Comparison of ENCODE assay signal across 14 cellular contexts in the genomic region with DNA sequence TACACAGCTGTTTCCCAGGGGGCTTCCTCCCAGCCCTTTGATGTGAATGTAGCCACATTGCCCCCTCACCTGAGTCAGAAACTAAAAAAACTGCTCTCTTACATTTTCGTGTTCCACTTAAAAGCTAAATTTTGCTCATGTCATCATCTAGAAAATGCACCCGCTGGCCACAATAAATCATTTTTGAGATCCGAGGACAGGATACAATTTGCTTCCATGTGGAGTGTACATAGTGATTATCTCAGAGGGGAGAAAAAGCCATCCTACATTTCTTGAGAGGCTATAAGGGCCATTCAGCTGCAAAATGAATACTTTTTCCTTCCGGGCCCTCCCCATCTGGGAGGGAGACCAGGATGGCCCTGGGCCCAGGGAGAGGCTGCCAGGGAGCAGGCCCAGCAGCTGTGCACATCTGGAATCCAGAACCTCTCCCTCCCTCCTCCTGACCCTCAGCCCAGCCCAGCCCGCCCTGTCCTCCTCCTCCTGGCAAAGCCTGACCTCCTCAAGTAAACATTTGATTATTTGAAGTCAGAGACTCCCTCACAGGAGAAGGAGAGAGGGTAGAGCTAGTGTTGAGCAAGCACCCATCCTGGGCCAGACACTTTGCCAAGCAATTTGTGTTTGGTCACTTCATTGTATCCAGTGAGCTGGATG. TPM values are rescaled to one million over a fixed set of nuclear protein-coding genes. Genes with fewer than 3 reads are reported as not detected.
DNase-seq lines count a peak whose midpoint lies in the region; ATAC-seq and TF ChIP-seq lines count a peak whose summit lies in the region.
"Had no signal": no experiment of that assay in that cellular context is flagged by ENCODE, and none has a peak within 500 bp of the region (broad histone marks: within the 10 kb centered on the region; RNA-seq: fewer than 3 reads in every experiment).

No MANE protein-coding gene starts in this region.

- no peak overlapping the region for H4K5ac ChIP-seq in mesendoderm (ENCODE audit: low read length)

- DNase-seq in AG10803 (ENCODE audit: low read depth) (peak; percentile 84), NCI-H187 treated with DMSO at 0.1 percent for 48 hours (lab: John Stamatoyannopoulos, UW) (peak; percentile 47), fibroblast of mammary gland (ENCODE audit: low read depth) (peak; percentile 81), ovary (peak; percentile 85 to 90 (median 88)), natural killer cell (no peak), mesendoderm (no peak)
- DNase-seq: activated CD4-positive, CD25-positive, alpha-beta regulatory T cell treated with anti-CD3 and anti-CD28 coated beads, Interleukin-2, amount 50 U/mL, for 72 hours; CD4-positive, alpha-beta T cell; NCI-H446 treated with DMSO at 0.1 percent for 48 hours; SJCRH30 had no signal

- no peaks in the 10 kb centered on the region for H3K9me3 Mint-ChIP-seq in natural killer cell
- H3K9me3 Mint-ChIP-seq: activated T-helper 2 cell treated with anti-CD3 and anti-CD28 coated beads, Interferon-gamma antibody, Interleukin-2, Interleukin-4, amounts not matched to agents 10 μg/mL and 5 μg/mL and 100 μg/mL, durations not matched to agents 14 hours and 24 hours and 36 hours; CD4-positive, alpha-beta T cell; dendritic cell treated with granulocyte-macrophage colony-stimulating factor and Interleukin-4, amounts not matched to agents 40 ng/mL and 50 ng/mL, for 4 days had no signal

- H3K27me3 Mint-ChIP-seq in natural killer cell (ENCODE audit: low read depth in 2 of 2) = no peaks in the 10 kb centered on the region
- H3K27me3 Mint-ChIP-seq: CD4-positive, alpha-beta T cell; dendritic cell treated with granulocyte-macrophage colony-stimulating factor and Interleukin-4, amounts not matched to agents 40 ng/mL and 50 ng/mL, for 4 days had no signal

- H4K8ac ChIP-seq in mesendoderm (ENCODE audit: low read depth, low read length) = no peak overlapping the region

- H3K4me1 ChIP-seq in ovary (ENCODE audit: insufficient read depth) (peaks cover 61% of the 10 kb centered on the region), mesendoderm (ENCODE audit: control insufficient read depth, low read depth, low read length) (peaks cover 2% of the 10 kb centered on the region)
- H3K4me1 ChIP-seq: SJCRH30 had no signal

- ATAC-seq in natural killer cell (no peak), HG03521 (IDR thresholded peaks at IDR 0.05; ENCODE audit: unreplicated experiment) (no peak), HG03342 (IDR thresholded peaks at IDR 0.05; ENCODE audit: unreplicated experiment) (no peak)

- WGBS in ovary, 3 donors = 10 to 18% (median 10%) methylated on average over 4 to 5 of the region's 5 CpGs
- WGBS in mesendoderm (ENCODE audit: extremely low coverage, insufficient coverage, low lambda C conversion rate) = no CpG with 5 or more reads among the region's 5 CpGs

- H3K4me1 Mint-ChIP-seq in natural killer cell = no peaks in the 10 kb centered on the region

- no peak overlapping the region for H2AK5ac ChIP-seq in mesendoderm (ENCODE audit: low read length)

- no peaks in the 10 kb centered on the region for H3K36me3 ChIP-seq in ovary
- no peaks in the 10 kb centered on the region for H3K36me3 ChIP-seq in mesendoderm (ENCODE audit: control insufficient read depth, insufficient read depth, low read length)
- H3K36me3 ChIP-seq: SJCRH30 had no signal

- H3K9ac ChIP-seq in mesendoderm (ENCODE audit: low read length) = no peak overlapping the region

- H3K56ac ChIP-seq in mesendoderm (ENCODE audit: low read length) = no peak overlapping the region

- TF ChIP-seq POLR2A in ovary (IDR thresholded peaks at IDR 0.05) = no peak

- H3K4ac ChIP-seq in mesendoderm (ENCODE audit: low read depth, low read length) = no peak overlapping the region

- H3K9me3 ChIP-seq in ovary = no peaks in the 10 kb centered on the region
- H3K9me3 ChIP-seq: SJCRH30 had no signal

- intact Hi-C loops in ovary (cut with DNase I) (loop anchor here in 1 of 4 donors (10.0 kb wide), 1 partner anchor 53 kb away; no protein-coding TSS in a partner anchor), natural killer cell (cut with micrococcal nuclease) (no loop called here)

- H3K18ac ChIP-seq in mesendoderm (ENCODE audit: low read length) = no peak overlapping the region

- H3K36me3 Mint-ChIP-seq in natural killer cell = no peaks in the 10 kb centered on the region

- no peak overlapping the region for H2BK15ac ChIP-seq in mesendoderm (replicated peaks; ENCODE audit: low read depth)

- H3K79me1 ChIP-seq in mesendoderm (ENCODE audit: low read length) = no peaks in the 10 kb centered on the region

- TF ChIP-seq CTCF in AG10803 (conservative IDR thresholded peaks at IDR 0.05; ENCODE audit: low read length) (no peak), fibroblast of mammary gland (conservative IDR thresholded peaks at IDR 0.05; ENCODE audit: control insufficient read depth, insufficient read depth, low read depth, low read length) (no peak), ovary (IDR thresholded peaks at IDR 0.05) (no peak), natural killer cell (IDR thresholded peaks at IDR 0.05) (no peak)

- H3K4me3 ChIP-seq in AG10803 (ENCODE audit: low read length) (no peak overlapping the region), fibroblast of mammary gland (ENCODE audit: control insufficient read depth, low read depth, low read length) (no peak overlapping the region), ovary (no peak overlapping the region), mesendoderm (ENCODE audit: low read length) (no peak overlapping the region)
- H3K4me3 ChIP-seq: SJCRH30 had no signal

- H3K27ac ChIP-seq in ovary = peak overlapping the region; percentile 27 to 86
- H3K27ac ChIP-seq in mesendoderm (ENCODE audit: low read depth, low read length) = no peak overlapping the region
- H3K27ac ChIP-seq: SJCRH30 had no signal

- no peaks in the 10 kb centered on the region for H3K79me2 ChIP-seq in mesendoderm (ENCODE audit: control insufficient read depth, insufficient read depth, low read length)

- no peak overlapping the region for H3K4me2 ChIP-seq in mesendoderm (ENCODE audit: low read length)

- no peak overlapping the region for H3K27ac Mint-ChIP-seq in natural killer cell
- H3K27ac Mint-ChIP-seq: activated T-helper 2 cell treated with anti-CD3 and anti-CD28 coated beads, Interferon-gamma antibody, Interleukin-2, Interleukin-4, amounts not matched to agents 10 μg/mL and 5 μg/mL and 100 μg/mL, durations not matched to agents 14 hours and 24 hours and 36 hours; CD4-positive, alpha-beta T cell; dendritic cell treated with granulocyte-macrophage colony-stimulating factor and Interleukin-4, amounts not matched to agents 40 ng/mL and 50 ng/mL, for 4 days had no signal

- no peak overlapping the region for H3K23ac ChIP-seq in mesendoderm (ENCODE audit: low read length)

- no peak overlapping the region for H3K4me3 Mint-ChIP-seq in natural killer cell
- H3K4me3 Mint-ChIP-seq: CD4-positive, alpha-beta T cell; dendritic cell treated with granulocyte-macrophage colony-stimulating factor and Interleukin-4, amounts not matched to agents 40 ng/mL and 50 ng/mL, for 4 days had no signal

- H3K27me3 ChIP-seq in ovary = no peaks in the 10 kb centered on the region
- H3K27me3 ChIP-seq in mesendoderm (ENCODE audit: insufficient read depth, low read length, poor library complexity) = no peaks in the 10 kb centered on the region

- no peak overlapping the region for H2BK5ac ChIP-seq in mesendoderm (ENCODE audit: low read length)

- no peak overlapping the region for H2BK120ac ChIP-seq in mesendoderm (ENCODE audit: low read depth, low read length)

- no peak for TF ChIP-seq EP300 in ovary (IDR thresholded peaks at IDR 0.05)

RNA-seq across cellular contexts. Expression of a gene that starts 59.1 kb away (rescaled TPM):
- 10 to 100 TPM in 6 of 7 donors, 1 to 10 TPM in 1; 7.5 to 61.0 (median 22.8) TPM for total RNA-seq in ovary
- polyA plus RNA-seq in ovary = 10 to 100 TPM; 11.3 to 12.4 TPM
- total RNA-seq in natural killer cell = under 1 TPM in 1 of 3 donors, not detected in 2; 0.13 TPM
- 1.9 TPM for polyA plus RNA-seq in mesendoderm (2013, experiment 1 of 2)
- 1.8 TPM for polyA plus RNA-seq in mesendoderm (2013, experiment 2 of 2)
- total RNA-seq: CD4-positive, alpha-beta T cell; SJCRH30 had no signal

Comparison
In these comparisons a context has a peak if more than half of its experiments do, and no peak if none do; other contexts are left out.
1. DNase-seq: peak in AG10803 (single experiment), NCI-H187 treated with DMSO at 0.1 percent for 48 hours (single experiment), fibroblast of mammary gland (single experiment) and ovary (5 of 5); none in natural killer cell (single experiment) and mesendoderm (single experiment).
2. RNA of a gene that starts 59.1 kb away (total RNA-seq): 7.5 to 61.0 TPM in ovary; 0.13 TPM in natural killer cell; every median in the first group is over 4 times any median in the second.